In genomic region chr7:20735346-20736065, GRCh38 we compare ENCODE assay signal across 15 cellular contexts. TPM values are rescaled to one million over a fixed set of nuclear protein-coding genes. Genes with fewer than 3 reads are reported as not detected.
DNase-seq lines count a peak whose midpoint lies in the region; ATAC-seq and TF ChIP-seq lines count a peak whose summit lies in the region.
"Had no signal": no experiment of that assay in that cellular context is flagged by ENCODE, and none has a peak within 500 bp of the region (broad histone marks: within the 10 kb centered on the region; RNA-seq: fewer than 3 reads in every experiment).

No MANE protein-coding gene starts in this region.

- H3K27ac ChIP-seq in prostate gland: no peak overlapping the region

- H3K4me1 Mint-ChIP-seq in Caco-2 (ENCODE audit: low read depth, unreplicated experiment) (peaks cover 40% of the 10 kb centered on the region), endothelial cell (ENCODE audit: unreplicated experiment) (peaks cover 5% of the 10 kb centered on the region)
- no peaks in the 10 kb centered on the region for H3K4me1 Mint-ChIP-seq in naive thymus-derived CD8-positive, alpha-beta T cell
- H3K4me1 Mint-ChIP-seq: CD8-positive, alpha-beta memory T cell had no signal

- H3K9me3 Mint-ChIP-seq in Caco-2 (ENCODE audit: unreplicated experiment) (peaks cover 19% of the 10 kb centered on the region), endothelial cell (ENCODE audit: unreplicated experiment) (no peaks in the 10 kb centered on the region)
- H3K9me3 Mint-ChIP-seq in naive thymus-derived CD8-positive, alpha-beta T cell: peaks cover 0 to 3% (median 0%) of the 10 kb centered on the region in 9 donors
- H3K9me3 Mint-ChIP-seq: H9 had no signal

- CTCF ChIA-PET in Caco-2 (lab: Charles Lee): interaction anchor here (0.6 kb wide), 1 partner anchor 55 kb away, joined by 3 read pairs; no protein-coding TSS in a partner anchor

- H3K9me3 ChIP-seq in Caco-2: no peaks in the 10 kb centered on the region
- H3K9me3 ChIP-seq in prostate gland: no peaks in the 10 kb centered on the region

- intact Hi-C loops in Caco-2 (cut with micrococcal nuclease; ENCODE audit: unreplicated experiment) (loop anchor here (5.0 kb wide), 1 partner anchor 763 kb away; no protein-coding TSS in a partner anchor), prostate gland (cut with DNase I) (no loop called here)

- no peaks in the 10 kb centered on the region for H3K27me3 ChIP-seq in Caco-2 (replicated peaks; ENCODE audit: control insufficient read depth, insufficient read depth, low read length)
- no peaks in the 10 kb centered on the region for H3K27me3 ChIP-seq in prostate gland (replicated peaks; ENCODE audit: insufficient read depth)

- H3K4me3 Mint-ChIP-seq in Caco-2 (ENCODE audit: unreplicated experiment) (peak overlapping the region; percentile 42), endothelial cell (ENCODE audit: unreplicated experiment) (no peak overlapping the region)
- no peak overlapping the region for H3K4me3 Mint-ChIP-seq in naive thymus-derived CD8-positive, alpha-beta T cell
- H3K4me3 Mint-ChIP-seq: CD8-positive, alpha-beta memory T cell; H9 had no signal

- no peak overlapping the region for H3K4me3 ChIP-seq in Caco-2 (ENCODE audit: low read depth, low read length)
- no peak overlapping the region for H3K4me3 ChIP-seq in prostate gland

- DNase-seq in Caco-2 (peak; percentile 56 to 59), ELF-1 (ENCODE audit: low read depth, low spot score) (peak; percentile 49), endothelial cell (ENCODE audit: low spot score) (no peak), prostate gland (ENCODE audit: low spot score) (peak; percentile 7), NCI-H1694 treated with DMSO at 0.1 percent for 48 hours (lab: John Stamatoyannopoulos, UW) (no peak), cerebellar nuclear complex (lab: John Stamatoyannopoulos, UW) (no peak)
- no peak for DNase-seq in naive thymus-derived CD8-positive, alpha-beta T cell
- DNase-seq: CD8-positive, alpha-beta memory T cell; DMS79; GOT3; H9; IMR-90 had no signal

- POLR2A ChIA-PET in Caco-2 (lab: Charles Lee): no interaction called here
- POLR2A ChIA-PET in naive thymus-derived CD8-positive, alpha-beta T cell (lab: Charles Lee): no interaction called here

- ATAC-seq in naive thymus-derived CD8-positive, alpha-beta T cell: no peak

- H3K27ac Mint-ChIP-seq in Caco-2 (ENCODE audit: unreplicated experiment) (peak overlapping the region; percentile 80), endothelial cell (ENCODE audit: unreplicated experiment) (peak overlapping the region; percentile 62)
- H3K27ac Mint-ChIP-seq in naive thymus-derived CD8-positive, alpha-beta T cell: no peak overlapping the region
- H3K27ac Mint-ChIP-seq: CD8-positive, alpha-beta memory T cell; H9 had no signal

- TF ChIP-seq POLR2A in prostate gland (IDR thresholded peaks at IDR 0.05): no peak

- H3K27me3 Mint-ChIP-seq in Caco-2 (ENCODE audit: insufficient read depth, unreplicated experiment): no peaks in the 10 kb centered on the region
- H3K27me3 Mint-ChIP-seq in endothelial cell (ENCODE audit: unreplicated experiment): no peaks in the 10 kb centered on the region
- H3K27me3 Mint-ChIP-seq in naive thymus-derived CD8-positive, alpha-beta T cell: peaks cover 2 to 27% (median 6%) of the 10 kb centered on the region in 5 donors

- 65% methylated on average over 4 of the region's 4 CpGs for WGBS in prostate gland

- TF ChIP-seq CTCF in Caco-2 (IDR thresholded peaks at IDR 0.05; ENCODE audit: insufficient read depth in 1 of 2, low read depth in 1 of 2, low read length in 1 of 2, severe bottlenecking in 1 of 2, unreplicated experiment in 1 of 2): no peak
- no peak for TF ChIP-seq CTCF in endothelial cell (IDR thresholded peaks at IDR 0.05; ENCODE audit: unreplicated experiment)
- no peak for TF ChIP-seq CTCF in prostate gland (IDR thresholded peaks at IDR 0.05)

- peaks cover 49% of the 10 kb centered on the region for H3K4me1 ChIP-seq in Caco-2
- no peaks in the 10 kb centered on the region for H3K4me1 ChIP-seq in prostate gland (replicated peaks)

- no TSS peak for BruUV-seq in Caco-2 (replicated peaks; lab: Mats Ljungman, UMichigan)

- H3K36me3 Mint-ChIP-seq in Caco-2 (ENCODE audit: insufficient read depth, unreplicated experiment): peaks cover 13% of the 10 kb centered on the region
- no peaks in the 10 kb centered on the region for H3K36me3 Mint-ChIP-seq in endothelial cell (ENCODE audit: low read depth, unreplicated experiment)
- no peaks in the 10 kb centered on the region for H3K36me3 Mint-ChIP-seq in naive thymus-derived CD8-positive, alpha-beta T cell
- H3K36me3 Mint-ChIP-seq: CD8-positive, alpha-beta memory T cell had no signal

- H3K36me3 ChIP-seq in Caco-2 (ENCODE audit: control insufficient read depth, insufficient read depth, low read length): no peaks in the 10 kb centered on the region
- no peaks in the 10 kb centered on the region for H3K36me3 ChIP-seq in prostate gland

RNA-seq across cellular contexts. Expression of gene SP8, which starts 51.2 kb away (rescaled TPM):
- 13.2 and 13.3 TPM in 2 replicates for total RNA-seq in Caco-2 (2022)
- total RNA-seq in endothelial cell (ENCODE audit: unreplicated experiment): 0.82 TPM
- total RNA-seq in prostate gland: 10 to 100 TPM in 1 of 2 donors, 1 to 10 TPM in 1; 7.4 to 44.5 TPM
- not detected for total RNA-seq in naive thymus-derived CD8-positive, alpha-beta T cell
- polyA plus RNA-seq in naive thymus-derived CD8-positive, alpha-beta T cell: not detected
- total RNA-seq: A673; CD8-positive, alpha-beta memory T cell; HT-29; IMR-90 had no signal
- polyA plus RNA-seq: BJ; CD8-positive, alpha-beta memory T cell; IMR-90 had no signal

Comparison
In these comparisons a context has a peak if more than half of its experiments do, and no peak if none do; other contexts are left out.
1. DNase-seq: peak in Caco-2 (2 of 2), ELF-1 (single experiment) and prostate gland (single experiment); none in endothelial cell (single experiment), naive thymus-derived CD8-positive, alpha-beta T cell (0 of 10), NCI-H1694 treated with DMSO at 0.1 percent for 48 hours (single experiment) and cerebellar nuclear complex (0 of 2).
2. H3K27ac Mint-ChIP-seq: peak in Caco-2 (single experiment) and endothelial cell (single experiment); none in naive thymus-derived CD8-positive, alpha-beta T cell (0 of 10).